9 cellular contexts compared by ENCODE assay signal in the genomic region with DNA sequence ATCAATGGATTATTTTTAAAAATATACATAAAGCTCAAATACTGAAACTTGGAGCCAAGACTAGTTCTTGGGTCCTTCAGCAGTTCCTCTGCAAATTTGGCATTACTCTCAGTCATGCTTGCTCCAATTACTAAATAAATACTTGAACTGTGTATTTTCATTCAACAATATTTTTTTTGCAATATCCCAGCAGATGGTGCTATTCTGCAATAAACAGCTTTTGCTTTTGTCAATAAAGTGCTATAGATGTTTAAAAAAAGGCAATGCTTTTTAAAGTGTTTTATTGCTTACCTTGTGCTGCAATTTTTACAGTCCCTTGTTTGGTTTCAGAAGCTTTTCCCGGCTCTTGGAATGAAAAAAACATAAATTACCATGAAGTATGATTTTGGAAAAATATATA.
DNase-seq lines count a peak whose midpoint lies in the region; ATAC-seq and TF ChIP-seq lines count a peak whose summit lies in the region.
"Had no signal": no experiment of that assay in that cellular context is flagged by ENCODE, and none has a peak within 500 bp of the region (broad histone marks: within the 10 kb centered on the region; RNA-seq: fewer than 3 reads in every experiment).

No MANE protein-coding gene starts in this region.

- no peak overlapping the region for H3K27ac Mint-ChIP-seq in mesothelial cell of epicardium

- H3K27ac ChIP-seq in SU-DHL-6 (ENCODE audit: low read depth, low read length) = no peak overlapping the region

- TF ChIP-seq CTCF in SU-DHL-6 (IDR thresholded peaks at IDR 0.05; ENCODE audit: insufficient read depth, low read length, poor library complexity, severe bottlenecking) (peak; percentile 29), mesothelial cell of epicardium (IDR thresholded peaks at IDR 0.05; ENCODE audit: unreplicated experiment) (peak; percentile 27)

- no peak overlapping the region for H3K9ac ChIP-seq in SU-DHL-6 (ENCODE audit: low read length)

- no peaks in the 10 kb centered on the region for H4K20me1 ChIP-seq in SU-DHL-6 (ENCODE audit: low read depth, low read length)

- H3K36me3 Mint-ChIP-seq in mesothelial cell of epicardium = no peaks in the 10 kb centered on the region
- no peaks in the 10 kb centered on the region for H3K36me3 Mint-ChIP-seq in activated T-cell treated with anti-CD3 and anti-CD28 coated beads, Interleukin-2, amount 50 U/mL, for 4 hours (ENCODE audit: insufficient read depth)

- no peak overlapping the region for H3K4me2 ChIP-seq in SU-DHL-6 (ENCODE audit: low read depth, low read length, poor library complexity, severe bottlenecking)

- H3K9me3 Mint-ChIP-seq in mesothelial cell of epicardium = no peaks in the 10 kb centered on the region
- H3K9me3 Mint-ChIP-seq in activated T-cell treated with anti-CD3 and anti-CD28 coated beads, Interleukin-2, amount 50 U/mL, for 4 hours = no peaks in the 10 kb centered on the region

- H3K4me1 Mint-ChIP-seq in mesothelial cell of epicardium = no peaks in the 10 kb centered on the region
- H3K4me1 Mint-ChIP-seq in activated T-cell treated with anti-CD3 and anti-CD28 coated beads, Interleukin-2, amount 50 U/mL, for 4 hours (ENCODE audit: low read depth) = no peaks in the 10 kb centered on the region

- no peaks in the 10 kb centered on the region for H3K9me2 ChIP-seq in SU-DHL-6 (replicated peaks; ENCODE audit: insufficient read depth, low read length)

- H2AFZ ChIP-seq in SU-DHL-6 (ENCODE audit: low read depth, low read length, severe bottlenecking) = no peak overlapping the region

- no peaks in the 10 kb centered on the region for H3K9me3 ChIP-seq in SU-DHL-6 (ENCODE audit: insufficient read depth, low read length)

- H3F3A ChIP-seq in SU-DHL-6 (ENCODE audit: insufficient read depth) = no peaks in the 10 kb centered on the region

- ATAC-seq in HG02642 (IDR thresholded peaks at IDR 0.05; ENCODE audit: poor library complexity, unreplicated experiment) (no peak), GM21367 (IDR thresholded peaks at IDR 0.05; ENCODE audit: unreplicated experiment) (no peak), HG02938 (IDR thresholded peaks at IDR 0.05; ENCODE audit: unreplicated experiment) (no peak)
- ATAC-seq in activated T-cell treated with anti-CD3 and anti-CD28 coated beads, Interleukin-2, amount 50 U/mL, for 4 hours = no peak

- DNase-seq in DMS79 treated with DMSO at 0.1 percent for 48 hours (lab: John Stamatoyannopoulos, UW) (peak; percentile 94), NCI-H1417 treated with DMSO at 0.1 percent for 48 hours (lab: John Stamatoyannopoulos, UW) (peak; percentile 25), mesothelial cell of epicardium (ENCODE audit: low spot score in 2 of 2, unreplicated experiment in 2 of 2) (no peak)
- no peak for DNase-seq in activated T-cell treated with anti-CD3 and anti-CD28 coated beads, Interleukin-2, amount 50 U/mL, for 4 hours
- DNase-seq: midbrain had no signal

- no peaks in the 10 kb centered on the region for H3K27me3 ChIP-seq in SU-DHL-6 (ENCODE audit: low read length)

- H3K79me2 ChIP-seq in SU-DHL-6 (ENCODE audit: insufficient read depth, low read length) = no peaks in the 10 kb centered on the region

- no peak overlapping the region for H3K4me3 Mint-ChIP-seq in mesothelial cell of epicardium
- H3K4me3 Mint-ChIP-seq in activated T-cell treated with anti-CD3 and anti-CD28 coated beads, Interleukin-2, amount 50 U/mL, for 4 hours = no peak overlapping the region

- H3K27me3 Mint-ChIP-seq in mesothelial cell of epicardium (ENCODE audit: low read depth) = peaks cover 2% of the 10 kb centered on the region
- no peaks in the 10 kb centered on the region for H3K27me3 Mint-ChIP-seq in activated T-cell treated with anti-CD3 and anti-CD28 coated beads, Interleukin-2, amount 50 U/mL, for 4 hours (ENCODE audit: low read depth)

- no peaks in the 10 kb centered on the region for H3K36me3 ChIP-seq in SU-DHL-6 (ENCODE audit: low read length)

- no peak overlapping the region for H3K4me3 ChIP-seq in SU-DHL-6 (ENCODE audit: insufficient read depth, low read length, poor library complexity, severe bottlenecking)

Comparison
In these comparisons a context has a peak if more than half of its experiments do, and no peak if none do; other contexts are left out.
1. DNase-seq: peak in DMS79 treated with DMSO at 0.1 percent for 48 hours (single experiment) and NCI-H1417 treated with DMSO at 0.1 percent for 48 hours (single experiment); none in mesothelial cell of epicardium (0 of 2) and activated T-cell treated with anti-CD3 and anti-CD28 coated beads, Interleukin-2, amount 50 U/mL, for 4 hours (single experiment).